ENCODE assay signal across 22 cellular contexts in the genomic region with DNA sequence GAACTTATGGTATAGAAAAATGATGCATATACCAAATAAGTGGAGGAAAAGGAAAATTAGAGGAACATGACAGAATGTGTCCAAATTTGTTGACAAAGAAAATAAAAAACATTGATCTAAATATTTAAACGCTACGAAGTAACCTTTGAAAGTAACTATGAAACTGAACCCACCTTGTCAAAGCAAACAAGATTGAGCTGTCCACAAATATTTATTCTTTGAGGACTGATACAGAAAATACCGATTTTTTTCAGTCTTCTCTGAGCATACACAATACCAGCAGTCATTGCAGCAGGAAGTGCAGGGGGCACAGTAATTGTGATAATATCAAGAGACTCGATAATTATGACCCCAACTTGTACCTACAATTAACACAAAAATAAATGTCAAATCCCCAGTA. TPM values are rescaled to one million over a fixed set of nuclear protein-coding genes. Genes with fewer than 3 reads are reported as not detected.
DNase-seq lines count a peak whose midpoint lies in the region; FAIRE-seq and TF ChIP-seq lines count a peak whose summit lies in the region.
"Had no signal": no experiment of that assay in that cellular context is flagged by ENCODE, and none has a peak within 500 bp of the region (broad histone marks: within the 10 kb centered on the region; RNA-seq: fewer than 3 reads in every experiment).

No MANE protein-coding gene starts in this region.

- peaks cover 53% of the 10 kb centered on the region for H3K36me3 Mint-ChIP-seq in progenitor cell of endocrine pancreas (ENCODE audit: insufficient read depth)

- intact Hi-C loops in vagina (cut with DNase I) = no loop called here

- no peak for TF ChIP-seq POLR2A in vagina (IDR thresholded peaks at IDR 0.05)

- TF ChIP-seq CTCF in progenitor cell of endocrine pancreas (IDR thresholded peaks at IDR 0.05; ENCODE audit: unreplicated experiment) (no peak), vagina (IDR thresholded peaks at IDR 0.05) (no peak)

- H3K27ac Mint-ChIP-seq in progenitor cell of endocrine pancreas = peak overlapping the region; percentile 87
- H3K27ac Mint-ChIP-seq: T-helper 17 cell had no signal

- no peaks in the 10 kb centered on the region for H3K27me3 Mint-ChIP-seq in progenitor cell of endocrine pancreas
- H3K27me3 Mint-ChIP-seq: CD4-positive, CD25-positive, alpha-beta regulatory T cell; T-helper 17 cell had no signal

- H3K4me3 ChIP-seq in endocrine pancreas (ENCODE audit: control insufficient read depth, insufficient read depth, low read length) = peak overlapping the region; percentile 59
- H3K4me3 ChIP-seq in vagina = no peak overlapping the region
- H3K4me3 ChIP-seq: GM23248, HAP-1, MG63, PC-9, SK-N-MC had no signal

- H3K9ac ChIP-seq in endocrine pancreas (ENCODE audit: control insufficient read depth, insufficient read depth, low read length) = no peak overlapping the region
- H3K9ac ChIP-seq: GM23248 had no signal

- H3K36me3 ChIP-seq in endocrine pancreas (ENCODE audit: control insufficient read depth, insufficient read depth, low read length) (peaks cover 6% of the 10 kb centered on the region), vagina (peaks cover 0 to 41% of the 10 kb centered on the region in 2 donors)

- no peak overlapping the region for H3K27ac ChIP-seq in vagina
- H3K27ac ChIP-seq: GM23248, PC-9, RWPE1, SK-N-MC had no signal

- FAIRE-seq in RCC 7860 (lab: Jason Lieb, UNC) = no peak
- FAIRE-seq: GM12891 had no signal

- peak overlapping the region; percentile 43 for H3K4me3 Mint-ChIP-seq in progenitor cell of endocrine pancreas (ENCODE audit: low read depth)
- H3K4me3 Mint-ChIP-seq: T-helper 17 cell had no signal

- peak; percentile 41 for DNase-seq in DMS53 treated with DMSO at 0.1 percent for 48 hours (lab: John Stamatoyannopoulos, UW; ENCODE audit: unreplicated experiment)
- peak; percentile 76 for DNase-seq in NCI-H146 (lab: John Stamatoyannopoulos, UW)
- no peak for DNase-seq in progenitor cell of endocrine pancreas (ENCODE audit: low spot score, unreplicated experiment)
- no peak for DNase-seq in HT-29 (ENCODE audit: low spot score)
- DNase-seq in RCC 7860 (ENCODE audit: low spot score) = no peak
- no peak for DNase-seq in vagina (ENCODE audit: extremely low spot score in 2 of 2)
- DNase-seq: COR-L47, DMS 273 treated with DMSO at 0.1 percent for 48 hours, GM23248, Kasumi-1, MG63, SHP77 treated with DMSO at 0.1 percent for 48 hours, SW 1271, T-helper 17 cell had no signal

- H3K27me3 ChIP-seq in endocrine pancreas (ENCODE audit: control insufficient read depth, insufficient read depth, low read length) = no peaks in the 10 kb centered on the region
- H3K27me3 ChIP-seq in vagina = no peaks in the 10 kb centered on the region
- H3K27me3 ChIP-seq: MG63 had no signal

- peaks cover 38% of the 10 kb centered on the region for H3K4me1 ChIP-seq in endocrine pancreas (ENCODE audit: control insufficient read depth, insufficient read depth, low read length)
- no peaks in the 10 kb centered on the region for H3K4me1 ChIP-seq in vagina

- H3K4me1 Mint-ChIP-seq in progenitor cell of endocrine pancreas (ENCODE audit: low read depth) = peaks cover 51% of the 10 kb centered on the region

- H3K9me3 ChIP-seq in endocrine pancreas (ENCODE audit: control insufficient read depth, low read length) (no peaks in the 10 kb centered on the region), vagina (no peaks in the 10 kb centered on the region)
- H3K9me3 ChIP-seq: HAP-1, MG63 had no signal

- no peaks in the 10 kb centered on the region for H3K9me3 Mint-ChIP-seq in progenitor cell of endocrine pancreas (ENCODE audit: low read depth)
- H3K9me3 Mint-ChIP-seq: CD4-positive, CD25-positive, alpha-beta regulatory T cell had no signal

RNA-seq across cellular contexts. Expression of gene ATP13A3, which starts 40.0 kb away (rescaled TPM):
- total RNA-seq in progenitor cell of endocrine pancreas (124 and 135 TPM in 2 replicates), vagina (57.7 TPM)
- 66.1 and 84.4 TPM in 2 replicates for total RNA-seq in HT-29 (2014; rRNA removed; shearing (Covaris generic))

RNA-seq across cellular contexts. Expression of gene GP5, which starts 47.7 kb away (rescaled TPM):
- total RNA-seq in progenitor cell of endocrine pancreas (0.18 and 0.24 TPM in 2 replicates), vagina (not detected)
- total RNA-seq in HT-29 (2014; rRNA removed; shearing (Covaris generic)) = 0.08 TPM in 1 of 2 replicates, not detected in the other
- total RNA-seq: G401, PC-9 had no signal

Comparison
In these comparisons a context has a peak if more than half of its experiments do, and no peak if none do; other contexts are left out.
1. DNase-seq: peak in DMS53 treated with DMSO at 0.1 percent for 48 hours (single experiment) and NCI-H146 (single experiment); none in progenitor cell of endocrine pancreas (single experiment), HT-29 (single experiment), RCC 7860 (single experiment) and vagina (0 of 2).